ENCODE assay signal across 27 cellular contexts in the genomic region with DNA sequence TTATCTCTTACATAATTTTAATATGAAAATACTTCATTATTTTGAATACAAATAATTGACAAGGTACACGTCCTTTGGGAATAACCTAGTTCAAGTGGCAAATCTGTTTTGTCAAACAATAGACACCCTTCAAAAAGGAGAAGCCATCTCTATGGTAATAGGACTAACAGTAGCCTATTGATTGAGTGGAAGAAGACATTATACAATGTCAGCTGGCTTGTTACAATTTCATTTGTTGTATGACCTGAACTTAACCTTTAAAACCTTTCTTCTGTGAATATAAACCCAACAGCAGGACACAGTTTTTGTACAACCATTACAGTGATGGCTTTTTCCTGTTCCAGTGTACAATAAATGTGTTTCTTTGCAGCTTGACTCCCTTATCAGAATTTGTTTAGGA. TPM values are rescaled to one million over a fixed set of nuclear protein-coding genes. Genes with fewer than 3 reads are reported as not detected.
DNase-seq lines count a peak whose midpoint lies in the region; ATAC-seq and FAIRE-seq lines count a peak whose summit lies in the region.
"Had no signal": no experiment of that assay in that cellular context is flagged by ENCODE, and none has a peak within 500 bp of the region (broad histone marks: within the 10 kb centered on the region; RNA-seq: fewer than 3 reads in every experiment).

No MANE protein-coding gene starts in this region.

- DNase-seq in DMS153 (lab: John Stamatoyannopoulos, UW) (peak; percentile 72), NCI-H1930 (lab: John Stamatoyannopoulos, UW) (peak; percentile 63 to 64), NCI-H82 (lab: John Stamatoyannopoulos, UW) (peak; percentile 90)
- DNase-seq in activated CD4-positive, alpha-beta T cell treated with anti-CD3 and anti-CD28 coated beads, Interleukin-2, amount 10 ng/mL, durations not matched to agents 7 days and 5 days, result no peak
- DNase-seq: ACHN; activated CD4-positive, alpha-beta T cell treated with anti-CD3 and anti-CD28 coated beads for 4 hours; activated CD8-positive, alpha-beta memory T cell treated with anti-CD3 and anti-CD28 coated beads for 24 hours; activated effector memory CD4-positive, alpha-beta T cell treated with Interleukin-2 at 50 U/mL for 16 hours; amygdala; BE2C; brain microvascular endothelial cell; CD8-positive, alpha-beta T cell; KG1; left cardiac atrium; NCI-H774; SIG-M5; stimulated activated CD4-positive, alpha-beta T cell treated with anti-CD3 and anti-CD28 coated beads, Interleukin-15, amount 100 ng/mL, for 24 hours; stimulated activated CD4-positive, alpha-beta T cell treated with anti-CD3 and anti-CD28 coated beads, Interleukin-4, amount 100 ng/mL, for 4 hours; SW 1271; trophoblast cell had no signal

- FAIRE-seq in islet of Langerhans (lab: Jason Lieb, UNC), result peak; percentile 96

- CTCF ChIA-PET in activated CD4-positive, alpha-beta T cell treated with anti-CD3 and anti-CD28 coated beads, Interleukin-2, amount 10 ng/mL, durations not matched to agents 7 days and 5 days (lab: Charles Lee), result interaction anchor here (1.1 kb wide), 1 partner anchor 11 kb away, joined by 3 read pairs; no protein-coding TSS in a partner anchor

- H3K36me3 Mint-ChIP-seq in activated CD4-positive, alpha-beta T cell treated with anti-CD3 and anti-CD28 coated beads, Interleukin-2, amount 10 ng/mL, durations not matched to agents 7 days and 5 days (ENCODE audit: low read depth), result peaks cover 11% of the 10 kb centered on the region
- H3K36me3 Mint-ChIP-seq: activated naive CD4-positive, alpha-beta T cell treated with anti-CD3 and anti-CD28 coated beads, Interleukin-2, amount 50 U/mL, for 72 hours; natural killer cell treated with Interleukin-12 subunit alpha and Interleukin-12 subunit beta and Interleukin-15 and Interleukin-18, amount 100 ng/mL, for 72 hours had no signal

- H3K9me3 Mint-ChIP-seq in activated CD4-positive, alpha-beta T cell treated with anti-CD3 and anti-CD28 coated beads, Interleukin-2, amount 10 ng/mL, durations not matched to agents 7 days and 5 days, result no peaks in the 10 kb centered on the region
- H3K9me3 Mint-ChIP-seq: activated naive CD4-positive, alpha-beta T cell treated with anti-CD3 and anti-CD28 coated beads, Interleukin-2, amount 50 U/mL, for 72 hours; CD8-positive, alpha-beta T cell; natural killer cell treated with Interleukin-12 subunit alpha and Interleukin-12 subunit beta and Interleukin-15 and Interleukin-18, amount 100 ng/mL, for 72 hours had no signal

- POLR2A ChIA-PET in activated CD4-positive, alpha-beta T cell treated with anti-CD3 and anti-CD28 coated beads, Interleukin-2, amount 10 ng/mL, durations not matched to agents 7 days and 5 days (lab: Charles Lee), result no interaction called here

- no peak overlapping the region for H3K4me3 Mint-ChIP-seq in activated CD4-positive, alpha-beta T cell treated with anti-CD3 and anti-CD28 coated beads, Interleukin-2, amount 10 ng/mL, durations not matched to agents 7 days and 5 days
- H3K4me3 Mint-ChIP-seq: CD8-positive, alpha-beta T cell; natural killer cell treated with Interleukin-12 subunit alpha and Interleukin-12 subunit beta and Interleukin-15 and Interleukin-18, amount 100 ng/mL, for 72 hours had no signal

- no peak overlapping the region for H3K27ac Mint-ChIP-seq in activated CD4-positive, alpha-beta T cell treated with anti-CD3 and anti-CD28 coated beads, Interleukin-2, amount 10 ng/mL, durations not matched to agents 7 days and 5 days
- H3K27ac Mint-ChIP-seq: activated naive CD4-positive, alpha-beta T cell treated with anti-CD3 and anti-CD28 coated beads, Interleukin-2, amount 50 U/mL, for 72 hours; CD8-positive, alpha-beta T cell; natural killer cell treated with Interleukin-12 subunit alpha and Interleukin-12 subunit beta and Interleukin-15 and Interleukin-18, amount 100 ng/mL, for 72 hours had no signal

- peaks cover 4% of the 10 kb centered on the region for H3K4me1 Mint-ChIP-seq in activated CD4-positive, alpha-beta T cell treated with anti-CD3 and anti-CD28 coated beads, Interleukin-2, amount 10 ng/mL, durations not matched to agents 7 days and 5 days

- H3K27me3 Mint-ChIP-seq in activated CD4-positive, alpha-beta T cell treated with anti-CD3 and anti-CD28 coated beads, Interleukin-2, amount 10 ng/mL, durations not matched to agents 7 days and 5 days, result no peaks in the 10 kb centered on the region
- H3K27me3 Mint-ChIP-seq: natural killer cell treated with Interleukin-12 subunit alpha and Interleukin-12 subunit beta and Interleukin-15 and Interleukin-18, amount 100 ng/mL, for 72 hours had no signal

- no peak for ATAC-seq in HG03139 (IDR thresholded peaks at IDR 0.05; ENCODE audit: unreplicated experiment)
- ATAC-seq in HG03280 (IDR thresholded peaks at IDR 0.05; ENCODE audit: unreplicated experiment), result no peak
- ATAC-seq in GM18858 (IDR thresholded peaks at IDR 0.05; ENCODE audit: unreplicated experiment), result no peak
- ATAC-seq: activated naive CD4-positive, alpha-beta T cell treated with anti-CD3 and anti-CD28 coated beads, Interleukin-2, amount 50 U/mL, for 72 hours; CD8-positive, alpha-beta T cell; HCT116; left cardiac atrium; natural killer cell treated with Interleukin-12 subunit alpha and Interleukin-12 subunit beta and Interleukin-15 and Interleukin-18, amount 100 ng/mL, for 72 hours had no signal

RNA-seq across cellular contexts. Expression of gene TMEM260, which starts 8.1 kb away (rescaled TPM):
- 10 to 100 TPM; 20.0 to 23.0 TPM for total RNA-seq in activated CD4-positive, alpha-beta T cell treated with anti-CD3 and anti-CD28 coated beads, Interleukin-2, amount 10 ng/mL, durations not matched to agents 7 days and 5 days
